In genomic region chr4:47104986-47105385, GRCh38 we compare ENCODE assay signal across 16 cellular contexts.
DNase-seq lines count a peak whose midpoint lies in the region; ATAC-seq, FAIRE-seq and TF ChIP-seq lines count a peak whose summit lies in the region.
"Had no signal": no experiment of that assay in that cellular context is flagged by ENCODE, and none has a peak within 500 bp of the region (broad histone marks: within the 10 kb centered on the region; RNA-seq: fewer than 3 reads in every experiment).

No MANE protein-coding gene starts in this region.

- no peak overlapping the region; the same call in 1 of the 2 replicates for H4K5ac ChIP-seq in IMR-90 (ENCODE audit: low read depth, low read length)

- peak overlapping the region in 1 of 2 experiments; percentile 78; a peak in 1 of 4 replicates for H4K8ac ChIP-seq in IMR-90 (ENCODE audit: low read depth in 2 of 2, low read length in 2 of 2)

- H2AK5ac ChIP-seq in IMR-90 (ENCODE audit: low read depth, low read length) = no peak overlapping the region; the same call in 1 of the 2 replicates

- H3K36me3 ChIP-seq in IMR-90 (ENCODE audit: control insufficient read depth, insufficient read depth, low read length) (no peaks in the 10 kb centered on the region), right atrium auricular region (no peaks in the 10 kb centered on the region)
- H3K36me3 ChIP-seq: HAP-1 had no signal

- H3K4ac ChIP-seq in IMR-90 (ENCODE audit: low read depth, low read length) = peak overlapping the region; percentile 81

- H4K91ac ChIP-seq in IMR-90 (ENCODE audit: insufficient read depth, low read depth, low read length) = peak overlapping the region; percentile 1; the same call in 1 of the 2 replicates

- H3K9me3 ChIP-seq in IMR-90 (ENCODE audit: control insufficient read depth, insufficient read depth, low read length) (no peaks in the 10 kb centered on the region), right atrium auricular region (no peaks in the 10 kb centered on the region)
- H3K9me3 ChIP-seq: HAP-1 had no signal

- H2BK15ac ChIP-seq in IMR-90 (ENCODE audit: low read depth, low read length) = peak overlapping the region; percentile 15; the same call in 1 of the 3 replicates

- H4K20me1 ChIP-seq in IMR-90 (ENCODE audit: insufficient read depth, low read length) = no peaks in the 10 kb centered on the region

- no peak for ATAC-seq in IMR-90 (ENCODE audit: low read depth)
- no peak for ATAC-seq in GM18519 (IDR thresholded peaks at IDR 0.05; ENCODE audit: low FRiP score, unreplicated experiment)
- ATAC-seq: GM12878 had no signal

- peak overlapping the region; percentile 85; the same call in 1 of the 2 replicates for H3K14ac ChIP-seq in IMR-90 (replicated peaks; ENCODE audit: low read depth, low read length)

- dilution Hi-C loops in IMR-90 (cut with HindIII; ENCODE audit: low sequenced_read_pairs, unreplicated experiment) = no loop called here

- in situ Hi-C loops in IMR-90 (cut with MboI; ENCODE audit: low sequenced_read_pairs) = no loop called here

- H3K79me1 ChIP-seq in IMR-90 (ENCODE audit: low read depth in 1 of 2, low read length in 2 of 2) = peaks cover 0 to 7% of the 10 kb centered on the region in 2 experiments; a peak in 2 of 4 replicates

- H3K23ac ChIP-seq in IMR-90 (ENCODE audit: low read depth, low read length) = no peak overlapping the region

- H2AFZ ChIP-seq in IMR-90 (replicated peaks; ENCODE audit: low read length, poor library complexity) = no peak overlapping the region

- no peak overlapping the region for H3K9ac ChIP-seq in IMR-90 (ENCODE audit: low read depth, low read length)

- BruUV-seq in IMR-90 (replicated peaks; lab: Mats Ljungman, UMichigan) = no TSS peak

- DNase-seq in IMR-90 (peak; percentile 55), amniotic epithelial cell (ENCODE audit: low read depth) (peak; percentile 81), fibroblast of mammary gland (ENCODE audit: low read depth) (peak; percentile 7), right atrium auricular region (ENCODE audit: low spot score) (no peak), NCI-H446 (lab: John Stamatoyannopoulos, UW) (no peak), GM19239 (ENCODE audit: insufficient read length, low spot score) (no peak)
- DNase-seq: C1 segment of cervical spinal cord; Calu3; CD4-positive, alpha-beta T cell; DMS 273 treated with DMSO at 0.1 percent for 48 hours; GOT3; HFFc6 had no signal

- H2BK20ac ChIP-seq in IMR-90 (ENCODE audit: low read depth, low read length) = peak overlapping the region; percentile 78

- H2AK9ac ChIP-seq in IMR-90 (replicated peaks; ENCODE audit: low read depth, low read length, poor library complexity) = no peak overlapping the region

- no peak for TF ChIP-seq CTCF in IMR-90 (conservative IDR thresholded peaks at IDR 0.05; ENCODE audit: low read depth, low read length)
- no peak for TF ChIP-seq CTCF in fibroblast of mammary gland (conservative IDR thresholded peaks at IDR 0.05; ENCODE audit: control insufficient read depth, insufficient read depth, low read depth, low read length)
- no peak for TF ChIP-seq CTCF in right atrium auricular region (IDR thresholded peaks at IDR 0.05)

- H3K18ac ChIP-seq in IMR-90 (ENCODE audit: low read depth, low read length) = peak overlapping the region; percentile 5; the same call in 1 of the 2 replicates

- CTCF ChIA-PET in IMR-90 (lab: Yijun Ruan, JAX) = no interaction called here

- H3K4me1 ChIP-seq in IMR-90 (ENCODE audit: control insufficient read depth, insufficient read depth, low read length) (no peaks in the 10 kb centered on the region; the same call in 1 of the 2 replicates), right atrium auricular region (no peaks in the 10 kb centered on the region)
- H3K4me1 ChIP-seq: HAP-1 had no signal

- no CpG with 5 or more reads among the region's 1 CpG for WGBS in IMR-90 (ENCODE audit: extremely low coverage in 2 of 2, insufficient read length in 1 of 2), 2 experiments

- H3K27me3 ChIP-seq in IMR-90 (ENCODE audit: control insufficient read depth, insufficient read depth, low read length) (no peaks in the 10 kb centered on the region), right atrium auricular region (no peaks in the 10 kb centered on the region)

- FAIRE-seq in GM19239 (lab: Jason Lieb, UNC) = no peak
- FAIRE-seq: A204.1, GM12878 had no signal

- H3K56ac ChIP-seq in IMR-90 (ENCODE audit: extremely low read depth, insufficient read depth, low read length) = no peak overlapping the region

- no peak overlapping the region for H3K4me2 ChIP-seq in IMR-90 (ENCODE audit: low read depth, low read length)

- TF ChIP-seq POLR2A in IMR-90 (IDR thresholded peaks at IDR 0.05; ENCODE audit: low read depth, low read length) = no peak

- intact Hi-C loops in IMR-90 (cut with micrococcal nuclease) = no loop called here

- H2BK120ac ChIP-seq in IMR-90 (ENCODE audit: low read depth, low read length) = peak overlapping the region; percentile 82

- H3K27ac ChIP-seq in IMR-90 (ENCODE audit: insufficient read depth, low read length) = no peak overlapping the region
- H3K27ac ChIP-seq in right atrium auricular region = no peak overlapping the region

- no peak for TF ChIP-seq RAD21 in IMR-90 (IDR thresholded peaks at IDR 0.05; ENCODE audit: low read length)

- no peak overlapping the region for H3K4me3 ChIP-seq in IMR-90 (ENCODE audit: insufficient read depth, low read depth, low read length)
- H3K4me3 ChIP-seq in fibroblast of mammary gland (ENCODE audit: control insufficient read depth, low read depth, low read length) = no peak overlapping the region
- no peak overlapping the region for H3K4me3 ChIP-seq in right atrium auricular region
- H3K4me3 ChIP-seq: GM12878, HAP-1 had no signal

- peak overlapping the region; percentile 15 for H2BK5ac ChIP-seq in IMR-90 (ENCODE audit: low read depth, low read length, poor library complexity, severe bottlenecking)

- POLR2A ChIA-PET in IMR-90 (lab: Charles Lee; ENCODE audit: unreplicated experiment) = no interaction called here

- peaks cover 3% of the 10 kb centered on the region; the same call in 1 of the 2 replicates for H3K9me1 ChIP-seq in IMR-90 (ENCODE audit: insufficient read depth, low read length)

TF ChIP-seq in IMR-90, 13 proteins besides CTCF, POLR2A, EP300 and RAD21:
- TF ChIP-seq RFX5 (IDR thresholded peaks at IDR 0.05; ENCODE audit: low read depth, low read length) = no peak
- no peak for TF ChIP-seq MAFK (IDR thresholded peaks at IDR 0.05; ENCODE audit: low read depth, low read length)
- TF ChIP-seq MXI1 (IDR thresholded peaks at IDR 0.05; ENCODE audit: borderline replicate concordance, low read depth, low read length) = no peak
- no peak for TF ChIP-seq ELK1 (IDR thresholded peaks at IDR 0.05; ENCODE audit: borderline replicate concordance, low read depth, low read length)
- TF ChIP-seq FOS (IDR thresholded peaks at IDR 0.05; ENCODE audit: low read depth, low read length) = no peak
- no peak for TF ChIP-seq MAZ (IDR thresholded peaks at IDR 0.05; ENCODE audit: borderline replicate concordance, low read depth, low read length)
- no peak for TF ChIP-seq SMC3 (IDR thresholded peaks at IDR 0.05; ENCODE audit: low read depth, low read length)
- TF ChIP-seq CHD1 (IDR thresholded peaks at IDR 0.05; ENCODE audit: low read depth, low read length) = no peak
- no peak for TF ChIP-seq RCOR1 (IDR thresholded peaks at IDR 0.05; ENCODE audit: insufficient replicate concordance, low read length)
- no peak for TF ChIP-seq USF2 (IDR thresholded peaks at IDR 0.05; ENCODE audit: low read depth, low read length)
- no peak for TF ChIP-seq CEBPB (IDR thresholded peaks at IDR 0.05; ENCODE audit: low read depth, low read length)
- no peak for TF ChIP-seq NFE2L2 (IDR thresholded peaks at IDR 0.05; ENCODE audit: low read depth, low read length)
- TF ChIP-seq BHLHE40 (IDR thresholded peaks at IDR 0.05; ENCODE audit: low read depth, low read length) = no peak

Comparison
In these comparisons a context has a peak if more than half of its experiments do, and no peak if none do; other contexts are left out.
1. DNase-seq: peak in IMR-90 (single experiment), amniotic epithelial cell (single experiment) and fibroblast of mammary gland (single experiment); none in right atrium auricular region (single experiment), NCI-H446 (0 of 2) and GM19239 (single experiment).